Comparison of ENCODE assay signal across 38 cellular contexts in genomic region chr1:35788139-35788538, GRCh38. TPM values are rescaled to one million over a fixed set of nuclear protein-coding genes. Genes with fewer than 3 reads are reported as not detected.
"Had no signal": no experiment of that assay in that cellular context is flagged by ENCODE, and none has a peak within 500 bp of the region (broad histone marks: within the 10 kb centered on the region; RNA-seq: fewer than 3 reads in every experiment).

No MANE protein-coding gene starts in this region.

- H3K27me3 ChIP-seq: adrenal gland, body of pancreas, brain microvascular endothelial cell, breast epithelium had no signal

- ATAC-seq: activated CD8-positive, alpha-beta T cell treated with anti-CD3 and anti-CD28 coated beads for 36 hours; activated naive CD4-positive, alpha-beta T cell treated with anti-CD3 and anti-CD28 coated beads, Interleukin-2, amount 50 U/mL, for 72 hours; activated T-cell treated with anti-CD3 and anti-CD28 coated beads, Interleukin-2, amount 50 U/mL, for 4 hours; activated T-cell treated with anti-CD3 and anti-CD28 coated beads, Interleukin-2, amount 50 U/mL, for 72 hours; activated T-helper 17 cell treated with anti-CD3 and anti-CD28 coated beads, Interleukin-2, amount 50 U/mL, for 72 hours; body of pancreas had no signal

- H3K9me3 Mint-ChIP-seq: activated B cell treated with CpG ODN at 0.5 μM for 24 hours; activated CD4-positive, alpha-beta memory T cell treated with anti-CD3 and anti-CD28 coated beads for 36 hours; activated CD4-positive, alpha-beta T cell treated with anti-CD3 and anti-CD28 coated beads, Interleukin-2, amount 10 ng/mL, durations not matched to agents 24 days and 14 days; activated CD8-positive, alpha-beta T cell treated with anti-CD3 and anti-CD28 coated beads for 36 hours; activated naive CD4-positive, alpha-beta T cell treated with anti-CD3 and anti-CD28 coated beads for 36 hours; activated naive CD4-positive, alpha-beta T cell treated with anti-CD3 and anti-CD28 coated beads, Interleukin-2, amount 50 U/mL, for 72 hours; activated naive CD8-positive, alpha-beta T cell treated with anti-CD3 and anti-CD28 coated beads for 36 hours; activated T-cell treated with anti-CD3 and anti-CD28 coated beads, Interleukin-2, amount 50 U/mL, for 4 hours; activated T-cell treated with anti-CD3 and anti-CD28 coated beads, Interleukin-2, amount 50 U/mL, for 72 hours; activated T-helper 1 cell treated with anti-CD3 and anti-CD28 coated beads, Interleukin-12 subunit alpha, Interleukin-12 subunit beta, Interleukin-2, Interleukin-4 antibody, amounts not matched to agents 30 ng/mL and 10 ng/mL and 1 ng/mL, durations not matched to agents 14 hours and 24 hours and 36 hours; activated T-helper 17 cell treated with anti-CD3 and anti-CD28 coated beads, Interleukin-2, amount 50 U/mL, for 72 hours; central memory CD8-positive, alpha-beta T cell; T-helper 1 cell treated with Interleukin-12 subunit alpha and Interleukin-12 subunit beta and Interleukin-4 antibody, amounts not matched to agents 30 μg/mL and 1 μg/mL, for 36 hours; T-helper 2 cell treated with Interferon-gamma antibody and Interleukin-4, amounts not matched to agents 5 μg/mL and 100 μg/mL, for 36 hours had no signal

- H3K36me3 ChIP-seq: adrenal gland, brain microvascular endothelial cell, breast epithelium had no signal

- H3K27me3 Mint-ChIP-seq: activated B cell treated with CpG ODN at 0.5 μM for 24 hours; activated CD4-positive, alpha-beta memory T cell treated with anti-CD3 and anti-CD28 coated beads for 36 hours; activated CD8-positive, alpha-beta T cell treated with anti-CD3 and anti-CD28 coated beads for 36 hours; activated naive CD8-positive, alpha-beta T cell treated with anti-CD3 and anti-CD28 coated beads for 36 hours; activated T-helper 17 cell treated with anti-CD3 and anti-CD28 coated beads, Interleukin-2, amount 50 U/mL, for 72 hours; central memory CD8-positive, alpha-beta T cell had no signal

- H3K36me3 Mint-ChIP-seq: activated CD4-positive, alpha-beta memory T cell treated with anti-CD3 and anti-CD28 coated beads for 36 hours; activated naive CD4-positive, alpha-beta T cell treated with anti-CD3 and anti-CD28 coated beads, Interleukin-2, amount 50 U/mL, for 72 hours; activated naive CD8-positive, alpha-beta T cell treated with anti-CD3 and anti-CD28 coated beads for 36 hours had no signal

- DNase-seq: activated B cell treated with CpG ODN at 0.5 μM for 24 hours; activated CD4-positive, alpha-beta memory T cell treated with anti-CD3 and anti-CD28 coated beads for 36 hours; activated CD4-positive, alpha-beta T cell treated with anti-CD3 and anti-CD28 coated beads for 4 hours; activated CD4-positive, alpha-beta T cell treated with anti-CD3 and anti-CD28 coated beads, Interleukin-2, amount 10 ng/mL, durations not matched to agents 24 days and 14 days; activated CD4-positive, alpha-beta T cell treated with anti-CD3 and anti-CD28 coated beads, Interleukin-2, amount 50 U/mL, for 1 hour; activated CD4-positive, alpha-beta T cell treated with anti-CD3 and anti-CD28 coated beads, Interleukin-2, amount 50 U/mL, for 4 hours; activated CD4-positive, CD25-positive, alpha-beta regulatory T cell treated with anti-CD3 and anti-CD28 coated beads, Interleukin-2, amount 50 U/mL, for 72 hours; activated CD8-positive, alpha-beta memory T cell treated with anti-CD3 and anti-CD28 coated beads, Interleukin-2, amount 50 U/mL, for 4 hours; activated CD8-positive, alpha-beta T cell treated with anti-CD3 and anti-CD28 coated beads for 36 hours; activated effector memory CD4-positive, alpha-beta T cell treated with anti-CD3 and anti-CD28 coated beads, Interleukin-2, amount 50 U/mL, for 16 hours; activated gamma-delta T cell treated with Interleukin-2 at 50 U/mL for 16 hours; activated naive CD4-positive, alpha-beta T cell; activated naive CD4-positive, alpha-beta T cell treated with anti-CD3 and anti-CD28 coated beads for 36 hours; activated naive CD4-positive, alpha-beta T cell treated with anti-CD3 and anti-CD28 coated beads, Interleukin-2, amount 50 U/mL, for 16 hours; activated naive CD8-positive, alpha-beta T cell treated with anti-CD3 and anti-CD28 coated beads for 36 hours; activated T-cell treated with anti-CD3 and anti-CD28 coated beads for 4 hours; activated T-cell treated with anti-CD3 and anti-CD28 coated beads, Interleukin-2, amount 50 U/mL, for 1 hour; activated T-cell treated with anti-CD3 and anti-CD28 coated beads, Interleukin-2, amount 50 U/mL, for 4 hours; activated T-cell treated with anti-CD3 and anti-CD28 coated beads, Interleukin-2, amount 50 U/mL, for 72 hours; adrenal gland; amniotic stem cell; aorta; body of pancreas; brain microvascular endothelial cell; caudate nucleus; cerebellar nuclear complex; T-helper 2 cell; T-helper 9 cell had no signal

- H3K27ac ChIP-seq: adrenal gland, body of pancreas, brain microvascular endothelial cell, breast epithelium, VCaP had no signal

- FAIRE-seq: astrocyte, TTC549 had no signal

- H3K9me3 ChIP-seq: adrenal gland, body of pancreas, breast epithelium had no signal

- H3K27ac Mint-ChIP-seq: activated B cell treated with CpG ODN at 0.5 μM for 24 hours; activated CD4-positive, alpha-beta memory T cell treated with anti-CD3 and anti-CD28 coated beads for 36 hours; activated CD4-positive, alpha-beta T cell treated with anti-CD3 and anti-CD28 coated beads, Interleukin-2, amount 10 ng/mL, durations not matched to agents 24 days and 14 days; activated CD8-positive, alpha-beta T cell treated with anti-CD3 and anti-CD28 coated beads for 36 hours; activated naive CD4-positive, alpha-beta T cell treated with anti-CD3 and anti-CD28 coated beads for 36 hours; activated naive CD4-positive, alpha-beta T cell treated with anti-CD3 and anti-CD28 coated beads, Interleukin-2, amount 50 U/mL, for 72 hours; activated naive CD8-positive, alpha-beta T cell treated with anti-CD3 and anti-CD28 coated beads for 36 hours; activated T-cell treated with anti-CD3 and anti-CD28 coated beads, Interleukin-2, amount 50 U/mL, for 72 hours; activated T-helper 1 cell treated with anti-CD3 and anti-CD28 coated beads, Interleukin-12 subunit alpha, Interleukin-12 subunit beta, Interleukin-2, Interleukin-4 antibody, amounts not matched to agents 30 ng/mL and 10 ng/mL and 1 ng/mL, durations not matched to agents 14 hours and 24 hours and 36 hours; activated T-helper 17 cell treated with anti-CD3 and anti-CD28 coated beads, Interleukin-2, amount 50 U/mL, for 72 hours; T-helper 1 cell treated with Interleukin-12 subunit alpha and Interleukin-12 subunit beta and Interleukin-4 antibody, amounts not matched to agents 30 μg/mL and 1 μg/mL, for 36 hours; T-helper 2 cell treated with Interferon-gamma antibody and Interleukin-4, amounts not matched to agents 5 μg/mL and 100 μg/mL, for 36 hours had no signal

- H3K4me3 Mint-ChIP-seq: activated B cell treated with CpG ODN at 0.5 μM for 24 hours; activated CD4-positive, alpha-beta memory T cell treated with anti-CD3 and anti-CD28 coated beads for 36 hours; activated CD4-positive, alpha-beta T cell treated with anti-CD3 and anti-CD28 coated beads, Interleukin-2, amount 10 ng/mL, durations not matched to agents 24 days and 14 days; activated CD8-positive, alpha-beta T cell treated with anti-CD3 and anti-CD28 coated beads for 36 hours; activated naive CD4-positive, alpha-beta T cell treated with anti-CD3 and anti-CD28 coated beads for 36 hours; activated naive CD8-positive, alpha-beta T cell treated with anti-CD3 and anti-CD28 coated beads for 36 hours; activated T-cell treated with anti-CD3 and anti-CD28 coated beads, Interleukin-2, amount 50 U/mL, for 4 hours; activated T-cell treated with anti-CD3 and anti-CD28 coated beads, Interleukin-2, amount 50 U/mL, for 72 hours; activated T-helper 1 cell treated with anti-CD3 and anti-CD28 coated beads, Interleukin-12 subunit alpha, Interleukin-12 subunit beta, Interleukin-2, Interleukin-4 antibody, amounts not matched to agents 30 ng/mL and 10 ng/mL and 1 ng/mL, durations not matched to agents 14 hours and 24 hours and 36 hours; activated T-helper 17 cell treated with anti-CD3 and anti-CD28 coated beads, Interleukin-2, amount 50 U/mL, for 72 hours; central memory CD8-positive, alpha-beta T cell; T-helper 1 cell treated with Interleukin-12 subunit alpha and Interleukin-12 subunit beta and Interleukin-4 antibody, amounts not matched to agents 30 μg/mL and 1 μg/mL, for 36 hours; T-helper 2 cell treated with Interferon-gamma antibody and Interleukin-4, amounts not matched to agents 5 μg/mL and 100 μg/mL, for 36 hours had no signal

- H3K4me3 ChIP-seq: adrenal gland, body of pancreas, breast epithelium had no signal

- H3K4me1 ChIP-seq: adrenal gland, body of pancreas, breast epithelium had no signal

- H3K4me1 Mint-ChIP-seq: activated B cell treated with CpG ODN at 0.5 μM for 24 hours; activated naive CD8-positive, alpha-beta T cell treated with anti-CD3 and anti-CD28 coated beads for 36 hours; activated T-helper 17 cell treated with anti-CD3 and anti-CD28 coated beads, Interleukin-2, amount 50 U/mL, for 72 hours; central memory CD8-positive, alpha-beta T cell had no signal

RNA-seq across cellular contexts. Expression of gene CLSPN, which starts 18.4 kb away (rescaled TPM):
- total RNA-seq: body of pancreas had no signal
- polyA plus RNA-seq: aorta had no signal
